In genomic region chr15:38069506-38069905, GRCh38 we compare ENCODE assay signal across 9 cellular contexts.
DNase-seq lines count a peak whose midpoint lies in the region; ATAC-seq and TF ChIP-seq lines count a peak whose summit lies in the region.
"Had no signal": no experiment of that assay in that cellular context is flagged by ENCODE, and none has a peak within 500 bp of the region (broad histone marks: within the 10 kb centered on the region; RNA-seq: fewer than 3 reads in every experiment).

No MANE protein-coding gene starts in this region.

- intact Hi-C loops in Calu3 (cut with micrococcal nuclease; ENCODE audit: unreplicated experiment) = no loop called here

- H3K27me3 ChIP-seq in MG63 = no peaks in the 10 kb centered on the region
- H3K27me3 ChIP-seq: pancreas had no signal

- H3K36me3 ChIP-seq in MG63 = no peaks in the 10 kb centered on the region
- H3K36me3 ChIP-seq: pancreas had no signal

- BruUV-seq in Calu3 (replicated peaks; lab: Mats Ljungman, UMichigan) = no TSS peak

- peak overlapping the region; percentile 79 for H3K27ac Mint-ChIP-seq in Calu3 (ENCODE audit: unreplicated experiment)

- no peaks in the 10 kb centered on the region for H3K9me3 ChIP-seq in MG63
- H3K9me3 ChIP-seq: pancreas had no signal

- no peak for ATAC-seq in GM19023 (IDR thresholded peaks at IDR 0.05; ENCODE audit: unreplicated experiment)

- H3K4me1 Mint-ChIP-seq in Calu3 (ENCODE audit: low read depth, unreplicated experiment) = peaks cover 11% of the 10 kb centered on the region

- TF ChIP-seq CTCF in Calu3 (IDR thresholded peaks at IDR 0.05; ENCODE audit: unreplicated experiment) (no peak), choroid plexus epithelial cell (conservative IDR thresholded peaks at IDR 0.05; ENCODE audit: low read depth, low read length) (no peak)

- DNase-seq in Calu3 = peak; percentile 28
- DNase-seq in MG63 = peak; percentile 52
- peak; percentile 91 for DNase-seq in choroid plexus epithelial cell (ENCODE audit: low read depth)
- DNase-seq in mucosa of gallbladder (ENCODE audit: low spot score) = peak; percentile 42
- DNase-seq in SHP77 treated with DMSO at 0.1 percent for 48 hours (lab: John Stamatoyannopoulos, UW) = no peak
- DNase-seq in activated effector memory CD4-positive, alpha-beta T cell treated with anti-CD3 and anti-CD28 coated beads, Interleukin-2, amount 50 U/mL, for 16 hours = no peak
- no peak for DNase-seq in NCI-H1092 (lab: John Stamatoyannopoulos, UW)
- DNase-seq: pancreas had no signal

- H3K4me3 ChIP-seq in MG63 (peak overlapping the region; percentile 26), choroid plexus epithelial cell (ENCODE audit: low read depth, low read length) (peak overlapping the region; percentile 33)
- H3K4me3 ChIP-seq: pancreas had no signal

- H3K27me3 Mint-ChIP-seq in Calu3 (ENCODE audit: unreplicated experiment) = no peaks in the 10 kb centered on the region

- H3K4me3 Mint-ChIP-seq in Calu3 (ENCODE audit: low read depth, unreplicated experiment) = peak overlapping the region; percentile 56

- H3K36me3 Mint-ChIP-seq in Calu3 (ENCODE audit: insufficient read depth, unreplicated experiment) = peaks cover 11% of the 10 kb centered on the region

- CTCF ChIA-PET in Calu3 (lab: Charles Lee) = interaction anchor here (0.7 to 1.5 kb wide), 3 partner anchors 94 to 467 kb away, joined by 3 to 6 read pairs (median 4); no protein-coding TSS in a partner anchor

- H3K9me3 Mint-ChIP-seq in Calu3 (ENCODE audit: low read depth, unreplicated experiment) = no peaks in the 10 kb centered on the region

Comparison
In these comparisons a context has a peak if more than half of its experiments do, and no peak if none do; other contexts are left out.
1. DNase-seq: peak in Calu3 (single experiment), MG63 (single experiment), choroid plexus epithelial cell (single experiment) and mucosa of gallbladder (single experiment); none in SHP77 treated with DMSO at 0.1 percent for 48 hours (single experiment), activated effector memory CD4-positive, alpha-beta T cell treated with anti-CD3 and anti-CD28 coated beads, Interleukin-2, amount 50 U/mL, for 16 hours (single experiment) and NCI-H1092 (single experiment).